ENCODE assay signal across 8 cellular contexts in the genomic region with DNA sequence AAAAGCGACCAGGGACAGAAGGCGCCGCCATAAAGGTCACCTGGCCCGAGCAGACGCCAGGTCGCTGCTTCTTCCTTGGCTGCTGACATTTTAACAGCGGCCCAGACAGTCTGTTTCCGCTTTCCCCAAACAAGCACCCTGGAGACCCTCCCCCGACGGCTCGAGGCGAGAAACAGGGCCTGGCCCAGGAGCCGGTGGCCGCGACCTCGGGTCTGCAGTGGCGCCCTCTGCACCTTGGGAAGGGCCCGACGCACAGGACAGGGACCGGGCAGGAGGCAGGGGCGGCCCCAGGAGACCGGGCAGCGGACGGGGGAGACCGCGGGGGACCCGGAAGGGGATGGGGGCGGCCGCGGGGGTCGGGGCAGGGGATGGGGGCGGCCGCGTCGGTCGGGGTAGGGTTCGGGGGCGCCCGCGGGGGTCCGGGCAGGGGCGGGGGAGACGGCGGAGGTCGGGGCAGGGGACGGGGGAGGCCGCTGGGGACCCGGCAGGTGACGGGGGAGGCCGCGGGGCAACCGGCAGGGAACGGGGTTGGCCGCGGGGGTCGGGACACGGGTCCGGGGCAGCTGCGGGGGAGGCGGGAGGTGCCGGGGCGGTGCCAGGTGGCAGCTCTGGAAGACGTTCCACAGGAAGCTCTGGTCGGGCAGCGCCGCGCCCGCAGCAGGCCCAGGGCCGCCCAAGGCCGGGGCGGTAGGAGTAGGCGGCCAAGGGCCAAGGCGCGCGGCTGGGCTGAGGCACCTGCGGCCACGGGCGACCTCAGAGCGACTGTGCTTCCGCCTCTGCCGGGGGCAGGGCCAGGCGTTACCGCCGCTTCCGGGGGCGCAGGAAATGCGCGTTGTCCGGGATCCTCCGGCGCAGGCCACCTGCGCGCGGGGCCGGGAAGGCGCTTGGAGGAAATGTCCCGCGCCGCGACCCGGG.
A peak's percentile ranks its signal among the peaks of the same experiment; 100 is the strongest.
DNase-seq lines count a peak whose midpoint lies in the region; ATAC-seq, FAIRE-seq and TF ChIP-seq lines count a peak whose summit lies in the region.
"Not testable (repeated sequence)": the region's sequence is repeated elsewhere in the genome, so short reads cannot be mapped to it uniquely, and the experiment has no call there.

No MANE protein-coding gene starts in this region.

- WGBS in K562 (ENCODE audit: insufficient coverage, low coverage, missing lambda C conversion rate), result 0% methylated on average over 15 of the region's 101 CpGs
- WGBS in iPS DF 6.9 (ENCODE audit: insufficient coverage, insufficient read length), result no CpG with 5 or more reads among the region's 101 CpGs
- WGBS in psoas muscle, 3 donors, result 0 to 16% (median 12%) methylated on average over 1 to 18 of the region's 101 CpGs

- not testable (repeated sequence) for TF ChIP-seq EP300 in K562 (IDR thresholded peaks at IDR 0.05; ENCODE audit: low read length)

- H3K79me2 ChIP-seq in HCT116 (ENCODE audit: insufficient read depth, low read length); K562 (ENCODE audit: control insufficient read depth, insufficient read depth, low read length): not testable (repeated sequence)

- H3K27me3 ChIP-seq in HCT116 (ENCODE audit: insufficient read depth, low read length); K562 (ENCODE audit: control insufficient read depth in 2 of 2, insufficient read depth in 2 of 2, low read length in 2 of 2); iPS DF 6.9 (ENCODE audit: control insufficient read depth, insufficient read depth, low read length); psoas muscle (ENCODE audit: insufficient read depth in 3 of 3, low read length in 2 of 3); tibial artery: not testable (repeated sequence)

- in situ Hi-C loops in K562 (cut with MboI), result loop anchor here (10.0 kb wide), 2 partner anchors 1910 to 1950 kb away; no protein-coding TSS in a partner anchor

- not testable (repeated sequence) for H4K20me1 ChIP-seq in HCT116 (ENCODE audit: insufficient read depth); K562 (replicated peaks; ENCODE audit: control insufficient read depth, insufficient read depth, low read length)

- H3K4me2 ChIP-seq in HCT116 (ENCODE audit: low read length), result peak overlapping the region; percentile 60
- H3K4me2 ChIP-seq in K562 (ENCODE audit: insufficient read depth, low read length), result peak overlapping the region; percentile 72

- H3K9ac ChIP-seq in HCT116 (ENCODE audit: low read length) (peak overlapping the region; percentile 60), K562 (ENCODE audit: insufficient read depth in 1 of 2, low read depth in 2 of 2, low read length in 2 of 2) (peak overlapping the region; percentile 66 to 93)

- RAD21 ChIA-PET in HCT116 (lab: Charles Lee; ENCODE audit: low non-redundant PET in 1 of 2, low total read pairs in 2 of 2, uncharacterized antibody in 2 of 2, unreplicated experiment in 2 of 2), result not testable (repeated sequence)

- H3K4me1 ChIP-seq in HCT116 (ENCODE audit: control insufficient read depth in 1 of 2, insufficient read depth in 2 of 2, low read length in 2 of 2); iPS DF 6.9 (ENCODE audit: control insufficient read depth, insufficient read depth, low read length); psoas muscle; tibial artery: not testable (repeated sequence)
- H3K4me1 ChIP-seq in K562 (replicated peaks in 1 of 2; ENCODE audit: control insufficient read depth in 2 of 2, insufficient read depth in 2 of 2, low read length in 2 of 2), result peaks cover 0 to 12% of the 10 kb centered on the region in 2 experiments; a peak in 2 of 5 replicates

- not testable (repeated sequence) for FAIRE-seq in K562 (lab: Jason Lieb, UNC)

- not testable (repeated sequence) for DNase-seq in HCT116 (ENCODE audit: low read depth, low spot score); iPS DF 6.9 (ENCODE audit: low read depth, low spot score)
- peak; percentile 36 for DNase-seq in activated CD4-positive, alpha-beta T cell treated with anti-CD3 and anti-CD28 coated beads for 1 hour
- DNase-seq in K562 (ENCODE audit: extremely low read depth in 1 of 4, low spot score in 3 of 4), result peak in 1 of 4 experiments; percentile 75
- peak; percentile 35 to 68 for DNase-seq in psoas muscle
- DNase-seq in tibial artery, result peak in 1 of 2 donors; percentile 60

- not testable (repeated sequence) for H3K9me2 ChIP-seq in HCT116 (ENCODE audit: insufficient read depth)

- H3K9me3 ChIP-seq in HCT116 (ENCODE audit: control insufficient read depth in 1 of 2, insufficient read depth in 1 of 2, low read depth in 1 of 2, low read length in 2 of 2); K562 (replicated peaks; ENCODE audit: control insufficient read depth, insufficient read depth, low read depth, low read length); iPS DF 6.9 (ENCODE audit: control insufficient read depth, insufficient read depth, low read length); psoas muscle; tibial artery: not testable (repeated sequence)

- H3K9me1 ChIP-seq in K562 (ENCODE audit: control insufficient read depth, insufficient read depth, low read length), result not testable (repeated sequence)

- H3K4me3 ChIP-seq in HCT116 (replicated peaks in 1 of 2; ENCODE audit: low read depth in 1 of 2, low read length in 2 of 2) (peak overlapping the region; percentile 51 to 53), K562 (peak overlapping the region; percentile 50), iPS DF 6.9 (ENCODE audit: low read length) (peak overlapping the region; percentile 23; the same call in 1 of the 2 replicates), psoas muscle (peak overlapping the region; percentile 64), tibial artery (peak overlapping the region; percentile 33 to 49)

- not testable (repeated sequence) for BruUV-seq in HCT116 (replicated peaks; lab: Mats Ljungman, UMichigan); K562 (replicated peaks; lab: Mats Ljungman, UMichigan)

- not testable (repeated sequence) for TF ChIP-seq RAD21 in HCT116 (IDR thresholded peaks at IDR 0.05; ENCODE audit: low read depth); K562 (CRISPR knock-in tag; conservative IDR thresholded peaks at IDR 0.05 in 1 of 2, IDR thresholded peaks at IDR 0.05 in 1 of 2)

- H2AFZ ChIP-seq in HCT116 (ENCODE audit: low read depth, low read length, poor library complexity, severe bottlenecking), result not testable (repeated sequence)
- peak overlapping the region; percentile 55; the same call in 1 of the 2 replicates for H2AFZ ChIP-seq in K562 (ENCODE audit: low read depth, low read length)

- not testable (repeated sequence) for TF ChIP-seq POLR2A in HCT116 (IDR thresholded peaks at IDR 0.05; ENCODE audit: borderline replicate concordance, extremely low read depth, insufficient read depth, insufficient read length); K562 (conservative IDR thresholded peaks at IDR 0.05)

- POLR2A ChIA-PET in HCT116 (lab: Charles Lee); K562 (lab: Yijun Ruan, JAX): not testable (repeated sequence)

- H3K27ac ChIP-seq in HCT116 (ENCODE audit: low read depth, low read length) (0 out of 2 replicates have a peak overlapping the region, but pooled peaks have one; percentile 45), K562 (ENCODE audit: extremely low read depth, low read depth, low read length) (peak overlapping the region; percentile 77), psoas muscle (peak overlapping the region; percentile 77), tibial artery (peak overlapping the region; percentile 52 to 59)
- H3K27ac ChIP-seq in iPS DF 6.9 (ENCODE audit: low read length), result not testable (repeated sequence)

- CTCF ChIA-PET in HCT116 (lab: Charles Lee); K562 (lab: Yijun Ruan, JAX; ENCODE audit: low intra/inter-chr PET ratio): not testable (repeated sequence)

- intact Hi-C loops in HCT116 (cut with micrococcal nuclease); K562 (cut with micrococcal nuclease); psoas muscle (cut with DNase I); tibial artery (cut with DNase I; ENCODE audit: low total_unique reads): not testable (repeated sequence)

- ATAC-seq in GM18861 (IDR thresholded peaks at IDR 0.05; ENCODE audit: unreplicated experiment) (peak; percentile 84), HCT116 (peak; percentile 94), HG03520 (IDR thresholded peaks at IDR 0.05; ENCODE audit: unreplicated experiment) (peak; percentile 82), K562 (peak; percentile 95), psoas muscle (peak; percentile 99 to 100 (median 99))

- not testable (repeated sequence) for TF ChIP-seq CTCF in HCT116 (IDR thresholded peaks at IDR 0.05 in 2 of 3, conservative IDR thresholded peaks at IDR 0.05 in 1 of 3; ENCODE audit: borderline replicate concordance in 1 of 3, insufficient read depth in 1 of 3, low read depth in 2 of 3, low read length in 2 of 3); psoas muscle (IDR thresholded peaks at IDR 0.05); tibial artery (IDR thresholded peaks at IDR 0.05)
- 0 out of 6 replicates have a peak, but pooled peaks of 1 of the 3 experiments have one; percentile 8 for TF ChIP-seq CTCF in K562 (IDR thresholded peaks at IDR 0.05 in 2 of 3, conservative IDR thresholded peaks at IDR 0.05 in 1 of 3; ENCODE audit: insufficient read depth in 2 of 3, low read depth in 1 of 3, low read length in 3 of 3)

- H3K36me3 ChIP-seq in HCT116 (ENCODE audit: control insufficient read depth in 1 of 2, insufficient read depth in 2 of 2, low read length in 2 of 2); K562 (ENCODE audit: control insufficient read depth, insufficient read depth, low read length); iPS DF 6.9 (ENCODE audit: control insufficient read depth, insufficient read depth, low read length); psoas muscle (ENCODE audit: insufficient read depth in 1 of 2, low read depth in 1 of 2); tibial artery: not testable (repeated sequence)

TF ChIP-seq in HCT116, 20 proteins besides CTCF, POLR2A, EP300 and RAD21:
- TF ChIP-seq POLR2AphosphoS5 (IDR thresholded peaks at IDR 0.05; ENCODE audit: low read depth, low read length), result 0 out of 2 replicates have a peak, but pooled peaks have one; percentile 25
TF ChIP-seq in HCT116: peak in this region for 1; not testable (repeated sequence) for 19.

TF ChIP-seq in K562, 482 proteins besides CTCF, POLR2A, EP300 and RAD21 (continues in another document):
- TF ChIP-seq MYC (IDR thresholded peaks at IDR 0.05; ENCODE audit: low read depth, low read length) (peak; percentile 32; the same call in 1 of the 2 replicates), PHF8 (IDR thresholded peaks at IDR 0.05; ENCODE audit: borderline replicate concordance, low read length) (peak; percentile 26; the same call in 1 of the 2 replicates)
- TF ChIP-seq MYC (CRISPR knock-in tag; IDR thresholded peaks at IDR 0.05; ENCODE audit: borderline replicate concordance, low read depth), result not testable (repeated sequence)
